Comparison of ENCODE assay signal across 8 cellular contexts in genomic region chr3:197847866-197848401, GRCh38. TPM values are rescaled to one million over a fixed set of nuclear protein-coding genes. Genes with fewer than 3 reads are reported as not detected.
DNase-seq lines count a peak whose midpoint lies in the region; ATAC-seq and TF ChIP-seq lines count a peak whose summit lies in the region.

No MANE protein-coding gene starts in this region.

- DNase-seq in activated T-cell treated with anti-CD3 and anti-CD28 coated beads for 24 hours (ENCODE audit: low read depth) (peak; percentile 1), NOMO-1 (lab: John Stamatoyannopoulos, UW; ENCODE audit: unreplicated experiment in 2 of 2) (peak; percentile 71 to 94), colonic mucosa (peak; percentile 22), renal cortical epithelial cell (ENCODE audit: low read depth) (peak; percentile 9), dedifferentiated amniotic fluid mesenchymal stem cell (ENCODE audit: extremely low spot score) (no peak)
- no peak for DNase-seq in activated T-cell treated with anti-CD3 and anti-CD28 coated beads, Interleukin-2, amount 50 U/mL, for 1 hour

- no peaks in the 10 kb centered on the region for H3K9me3 ChIP-seq in colonic mucosa

- H3K36me3 ChIP-seq in colonic mucosa, result no peaks in the 10 kb centered on the region

- H3K4me1 ChIP-seq in colonic mucosa, result no peaks in the 10 kb centered on the region

- no peaks in the 10 kb centered on the region for H3K27me3 ChIP-seq in colonic mucosa

- no peak overlapping the region for H3K4me3 ChIP-seq in colonic mucosa

- TF ChIP-seq CTCF in colonic mucosa (IDR thresholded peaks at IDR 0.05), result no peak

- peak overlapping the region; percentile 24 for H3K27ac ChIP-seq in colonic mucosa

- intact Hi-C loops in colonic mucosa (cut with DNase I), result loop anchor here (10.0 kb wide), 1 partner anchor 53 kb away; the partner anchor contains the start of gene LRCH3

- no peak overlapping the region for H3K9ac ChIP-seq in colonic mucosa (ENCODE audit: low read depth in 2 of 2, low read length in 2 of 2)

- peak; percentile 73 for ATAC-seq in HG02759 (IDR thresholded peaks at IDR 0.05; ENCODE audit: unreplicated experiment)
- no peak for ATAC-seq in HG02588 (IDR thresholded peaks at IDR 0.05; ENCODE audit: unreplicated experiment)

RNA-seq across cellular contexts. Expression of gene LRCH3, which starts 56.9 kb away (rescaled TPM):
- total RNA-seq in colonic mucosa, result 10 to 100 TPM; 33.5 to 34.9 TPM
- 21.7 and 72.8 TPM in 2 replicates for total RNA-seq in renal cortical epithelial cell

Comparison
In these comparisons a context has a peak if more than half of its experiments do, and no peak if none do; other contexts are left out.
1. DNase-seq: peak in activated T-cell treated with anti-CD3 and anti-CD28 coated beads for 24 hours (single experiment), NOMO-1 (2 of 2), colonic mucosa (single experiment) and renal cortical epithelial cell (single experiment); none in activated T-cell treated with anti-CD3 and anti-CD28 coated beads, Interleukin-2, amount 50 U/mL, for 1 hour (single experiment) and dedifferentiated amniotic fluid mesenchymal stem cell (single experiment).